12 cellular contexts compared by ENCODE assay signal in the genomic region with DNA sequence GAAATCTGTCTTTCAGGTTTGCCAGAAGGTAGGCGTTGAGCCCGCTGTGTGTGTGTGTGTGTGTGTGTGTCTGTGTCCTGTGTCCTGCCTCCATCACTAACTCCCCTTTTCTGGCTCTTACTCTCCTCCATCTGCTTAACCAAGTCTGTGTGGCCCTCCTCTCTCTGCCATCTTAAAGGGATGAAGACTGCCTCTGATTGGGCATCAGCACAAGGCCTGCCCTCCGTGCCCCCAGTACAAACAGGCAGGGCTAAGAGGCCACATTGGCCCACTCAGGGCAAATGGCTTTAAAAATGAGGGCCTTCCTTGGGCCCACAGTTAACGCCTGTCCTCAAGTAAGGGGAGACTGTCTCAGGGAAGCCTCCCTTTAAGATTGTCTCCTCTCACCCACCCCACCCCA. TPM values are rescaled to one million over a fixed set of nuclear protein-coding genes. Genes with fewer than 3 reads are reported as not detected.
"Had no signal": no experiment of that assay in that cellular context is flagged by ENCODE, and none has a peak within 500 bp of the region (broad histone marks: within the 10 kb centered on the region; RNA-seq: fewer than 3 reads in every experiment).

No MANE protein-coding gene starts in this region.

- H3K9me3 Mint-ChIP-seq: mesothelial cell of epicardium; natural killer cell treated with Interleukin-12 subunit alpha and Interleukin-12 subunit beta and Interleukin-15 and Interleukin-18, amount 100 ng/mL, for 72 hours; T-helper 1 cell treated with Interleukin-12 subunit alpha and Interleukin-12 subunit beta and Interleukin-4 antibody, amounts not matched to agents 30 μg/mL and 1 μg/mL, for 36 hours had no signal

- H3K4me3 ChIP-seq: transverse colon, vagina had no signal

- H3K9me3 ChIP-seq: transverse colon, vagina had no signal

- H3K27ac Mint-ChIP-seq: activated CD8-positive, alpha-beta memory T cell treated with anti-CD3 and anti-CD28 coated beads, Interleukin-2, amount 10 ng/mL, durations not matched to agents 7 days and 5 days; activated naive CD8-positive, alpha-beta T cell had no signal

- H3K4me3 Mint-ChIP-seq: activated CD8-positive, alpha-beta memory T cell treated with anti-CD3 and anti-CD28 coated beads, Interleukin-2, amount 10 ng/mL, durations not matched to agents 7 days and 5 days; activated naive CD8-positive, alpha-beta T cell; mesothelial cell of epicardium; natural killer cell treated with Interleukin-12 subunit alpha and Interleukin-12 subunit beta and Interleukin-15 and Interleukin-18, amount 100 ng/mL, for 72 hours; T-helper 1 cell treated with Interleukin-12 subunit alpha and Interleukin-12 subunit beta and Interleukin-4 antibody, amounts not matched to agents 30 μg/mL and 1 μg/mL, for 36 hours had no signal

- H3K4me1 Mint-ChIP-seq: activated CD8-positive, alpha-beta memory T cell treated with anti-CD3 and anti-CD28 coated beads, Interleukin-2, amount 10 ng/mL, durations not matched to agents 7 days and 5 days had no signal

- H3K27ac ChIP-seq: transverse colon, vagina had no signal

- DNase-seq: foreskin melanocyte, islet precursor cell had no signal

- H3K27me3 ChIP-seq: transverse colon, vagina had no signal

- H3K27me3 Mint-ChIP-seq: activated CD8-positive, alpha-beta memory T cell treated with anti-CD3 and anti-CD28 coated beads, Interleukin-2, amount 10 ng/mL, durations not matched to agents 7 days and 5 days; activated naive CD8-positive, alpha-beta T cell; natural killer cell treated with Interleukin-12 subunit alpha and Interleukin-12 subunit beta and Interleukin-15 and Interleukin-18, amount 100 ng/mL, for 72 hours; progenitor cell of endocrine pancreas had no signal

- ATAC-seq: left colon; natural killer cell treated with Interleukin-12 subunit alpha and Interleukin-12 subunit beta and Interleukin-15 and Interleukin-18, amount 100 ng/mL, for 72 hours; stimulated activated naive CD8-positive, alpha-beta T cell treated with anti-CD3 and anti-CD28 coated beads, Interleukin-15, Interleukin-2, amounts not matched to agents 100 U/mL and 50 U/mL, for 24 hours had no signal

RNA-seq across cellular contexts. Expression of a gene that starts 10.9 kb away (rescaled TPM):
- total RNA-seq: natural killer cell treated with Interleukin-12 subunit alpha and Interleukin-12 subunit beta and Interleukin-15 and Interleukin-18, amount 100 ng/mL, for 72 hours; vagina had no signal
